In genomic region chr2:150538582-150539236, GRCh38 we compare ENCODE assay signal across 18 cellular contexts. TPM values are rescaled to one million over a fixed set of nuclear protein-coding genes. Genes with fewer than 3 reads are reported as not detected.
DNase-seq lines count a peak whose midpoint lies in the region; ATAC-seq and TF ChIP-seq lines count a peak whose summit lies in the region.
"Had no signal": no experiment of that assay in that cellular context is flagged by ENCODE, and none has a peak within 500 bp of the region (broad histone marks: within the 10 kb centered on the region; RNA-seq: fewer than 3 reads in every experiment).

No MANE protein-coding gene starts in this region.

- no peak for TF ChIP-seq RAD21 in SK-N-SH (IDR thresholded peaks at IDR 0.05; ENCODE audit: low read length)

- H3K27ac ChIP-seq in SK-N-SH (ENCODE audit: low read depth in 2 of 2, low read length in 1 of 2) (peak overlapping the region in 1 of 2 experiments; percentile 8; a peak in 1 of 4 replicates), spleen (no peak overlapping the region)
- H3K27ac ChIP-seq: BLaER1 treated with 17β-estradiol and CSF1 and Interleukin-3, amounts not matched to agents 10 nM and 100 nM; heart right ventricle; neural progenitor cell; VCaP had no signal

- H3K36me3 ChIP-seq in adipocyte (ENCODE audit: control insufficient read depth, insufficient read depth, low read length, severe bottlenecking) (no peaks in the 10 kb centered on the region), skeletal muscle satellite cell (ENCODE audit: insufficient read depth, low read length) (no peaks in the 10 kb centered on the region), SK-N-SH (replicated peaks in 1 of 2; ENCODE audit: control insufficient read depth in 1 of 2, insufficient read depth in 2 of 2, low read length in 1 of 2) (no peaks in the 10 kb centered on the region), spleen (no peaks in the 10 kb centered on the region)
- H3K36me3 ChIP-seq: BLaER1 treated with 17β-estradiol and CSF1 and Interleukin-3, amounts not matched to agents 10 nM and 100 nM; HAP-1; heart right ventricle; neural progenitor cell had no signal

- intact Hi-C loops in spleen (cut with DNase I; ENCODE audit: low total_unique reads), result no loop called here

- no peak for TF ChIP-seq EP300 in SK-N-SH (IDR thresholded peaks at IDR 0.05; ENCODE audit: borderline replicate concordance in 1 of 2, low read depth in 1 of 2, low read length in 1 of 2)

- H3K9ac ChIP-seq in adipocyte (ENCODE audit: low read length) (peak overlapping the region; percentile 53), skeletal muscle satellite cell (ENCODE audit: low read depth, low read length) (peak overlapping the region; percentile 23), SK-N-SH (no peak overlapping the region)
- H3K9ac ChIP-seq: BLaER1 treated with 17β-estradiol and CSF1 and Interleukin-3, amounts not matched to agents 10 nM and 100 nM; neural progenitor cell had no signal

- H3K4me3 ChIP-seq in adipocyte (ENCODE audit: low read length) (peak overlapping the region; percentile 64), skeletal muscle satellite cell (ENCODE audit: low read length) (no peak overlapping the region), SK-N-SH (ENCODE audit: low read depth in 2 of 2, low read length in 1 of 2) (no peak overlapping the region), spleen (no peak overlapping the region)
- H3K4me3 ChIP-seq: BLaER1 treated with 17β-estradiol and CSF1 and Interleukin-3, amounts not matched to agents 10 nM and 100 nM; HAP-1; heart right ventricle; neural progenitor cell had no signal

- CTCF ChIA-PET in SK-N-SH (lab: Yijun Ruan, JAX), result no interaction called here

- H3K9me3 ChIP-seq in adipocyte (ENCODE audit: control insufficient read depth, low read length) (no peaks in the 10 kb centered on the region), skeletal muscle satellite cell (replicated peaks; ENCODE audit: low read length) (no peaks in the 10 kb centered on the region), SK-N-SH (no peaks in the 10 kb centered on the region), spleen (peaks cover 0 to 5% (median 0%) of the 10 kb centered on the region in 8 donors)
- H3K9me3 ChIP-seq: HAP-1 had no signal

- POLR2A ChIA-PET in SK-N-SH (lab: Yijun Ruan, JAX), result no interaction called here

- H2AFZ ChIP-seq in SK-N-SH (ENCODE audit: low read depth), result no peak overlapping the region
- H2AFZ ChIP-seq: neural progenitor cell had no signal

- H3K9me2 ChIP-seq in SK-N-SH, result no peaks in the 10 kb centered on the region

- TF ChIP-seq CTCF in SK-N-SH (IDR thresholded peaks at IDR 0.05), result no peak
- no peak for TF ChIP-seq CTCF in spleen (IDR thresholded peaks at IDR 0.05 in 8 of 11, conservative IDR thresholded peaks at IDR 0.05 in 3 of 11)

- H4K20me1 ChIP-seq in SK-N-SH (ENCODE audit: insufficient read depth), result no peaks in the 10 kb centered on the region
- H4K20me1 ChIP-seq: BLaER1 treated with 17β-estradiol and CSF1 and Interleukin-3, amounts not matched to agents 10 nM and 100 nM had no signal

- ATAC-seq in SK-N-SH treated with all-trans-retinoic acid at 6 μM for 48 hours, result no peak
- ATAC-seq: activated naive CD8-positive, alpha-beta T cell treated with anti-CD3 and anti-CD28 coated beads, Interleukin-2, amount 50 U/mL, for 24 hours; heart right ventricle had no signal

- DNase-seq in GM04503 (ENCODE audit: low read depth) (peak; percentile 78), adipocyte (ENCODE audit: low read depth) (peak; percentile 75), fibroblast of the conjunctiva (ENCODE audit: low read depth) (peak; percentile 43), SK-N-SH (no peak), spleen (no peak)
- DNase-seq: activated naive CD8-positive, alpha-beta T cell treated with anti-CD3 and anti-CD28 coated beads, Interleukin-2, amount 50 U/mL, for 24 hours; heart right ventricle; islet precursor cell; mesendoderm; retina; stimulated activated CD4-positive, alpha-beta T cell treated with anti-CD3 and anti-CD28 coated beads, Interleukin-2, amount 100 ng/mL, for 24 hours had no signal

- WGBS in SK-N-SH (ENCODE audit: low lambda C conversion rate), result 91% methylated on average over 7 of the region's 7 CpGs
- 78 to 90% (median 86%) methylated on average over 7 of the region's 7 CpGs for WGBS in spleen, 5 donors

- H3K4me2 ChIP-seq in skeletal muscle satellite cell (ENCODE audit: low read length), result peak overlapping the region; percentile 24
- H3K4me2 ChIP-seq in SK-N-SH, result no peak overlapping the region
- H3K4me2 ChIP-seq: BLaER1 treated with 17β-estradiol and CSF1 and Interleukin-3, amounts not matched to agents 10 nM and 100 nM; neural progenitor cell had no signal

- H3K4me1 ChIP-seq in adipocyte (ENCODE audit: control insufficient read depth, insufficient read depth, low read length), result peaks cover 17% of the 10 kb centered on the region
- H3K4me1 ChIP-seq in skeletal muscle satellite cell (ENCODE audit: control insufficient read depth, insufficient read depth, low read length), result peaks cover 18% of the 10 kb centered on the region
- H3K4me1 ChIP-seq in SK-N-SH (ENCODE audit: control insufficient read depth in 1 of 2, insufficient read depth in 2 of 2, low read depth in 1 of 2, low read length in 1 of 2), result 0 out of 4 replicates have a peak, but pooled peaks cover 0 to under 1% of the 10 kb centered on the region in 2 experiments
- no peaks in the 10 kb centered on the region for H3K4me1 ChIP-seq in spleen
- H3K4me1 ChIP-seq: BLaER1 treated with 17β-estradiol and CSF1 and Interleukin-3, amounts not matched to agents 10 nM and 100 nM; HAP-1; heart right ventricle; neural progenitor cell had no signal

- H3K79me2 ChIP-seq in SK-N-SH (ENCODE audit: insufficient read depth), result no peaks in the 10 kb centered on the region

- no peak for TF ChIP-seq POLR2A in spleen (IDR thresholded peaks at IDR 0.05)

- no peaks in the 10 kb centered on the region for H3K27me3 ChIP-seq in adipocyte (replicated peaks; ENCODE audit: control insufficient read depth, insufficient read depth, low read length)
- H3K27me3 ChIP-seq in skeletal muscle satellite cell (ENCODE audit: control insufficient read depth, insufficient read depth, low read length), result no peaks in the 10 kb centered on the region
- no peaks in the 10 kb centered on the region for H3K27me3 ChIP-seq in SK-N-SH (ENCODE audit: insufficient read depth)
- H3K27me3 ChIP-seq in spleen (replicated peaks in 1 of 7), result no peaks in the 10 kb centered on the region
- H3K27me3 ChIP-seq: BLaER1 treated with 17β-estradiol and CSF1 and Interleukin-3, amounts not matched to agents 10 nM and 100 nM; heart right ventricle; neural progenitor cell had no signal

- peaks cover under 1% of the 10 kb centered on the region for H3F3A ChIP-seq in SK-N-SH (replicated peaks; ENCODE audit: insufficient read depth)

TF ChIP-seq in SK-N-SH, 30 proteins besides CTCF, POLR2A, EP300 and RAD21 (continues in another document):
- no peak for TF ChIP-seq MEF2A (IDR thresholded peaks at IDR 0.05; ENCODE audit: borderline replicate concordance, low read depth)
- no peak for TF ChIP-seq YY1 (IDR thresholded peaks at IDR 0.05; ENCODE audit: low read depth)
- TF ChIP-seq RFX5 (IDR thresholded peaks at IDR 0.05; ENCODE audit: low read length), result no peak
- no peak for TF ChIP-seq RXRA (IDR thresholded peaks at IDR 0.05; ENCODE audit: borderline replicate concordance, low read depth)
- no peak for TF ChIP-seq USF2 (IDR thresholded peaks at IDR 0.05; ENCODE audit: borderline replicate concordance, low read depth, low read length)

TF ChIP-seq in SK-N-SH treated with all-trans-retinoic acid at 6 μM for 48 hours, 23 proteins besides CTCF, POLR2A, EP300 and RAD21 (continues in another document):
- TF ChIP-seq TOX (CRISPR knock-in tag; IDR thresholded peaks at IDR 0.05; ENCODE audit: borderline replicate concordance), result no peak
- no peak for TF ChIP-seq ZNF70 (CRISPR knock-in tag; IDR thresholded peaks at IDR 0.05)
- no peak for TF ChIP-seq ZNF8 (CRISPR knock-in tag; IDR thresholded peaks at IDR 0.05)
- TF ChIP-seq ZFP3 (CRISPR knock-in tag; IDR thresholded peaks at IDR 0.05), result no peak
- no peak for TF ChIP-seq ZC3H10 (CRISPR knock-in tag; IDR thresholded peaks at IDR 0.05)
- no peak for TF ChIP-seq ESRRG (CRISPR knock-in tag; IDR thresholded peaks at IDR 0.05)
- no peak for TF ChIP-seq CSRNP3 (CRISPR knock-in tag; IDR thresholded peaks at IDR 0.05)
- no peak for TF ChIP-seq RARB (CRISPR knock-in tag; IDR thresholded peaks at IDR 0.05)
- no peak for TF ChIP-seq POU6F1 (CRISPR knock-in tag; IDR thresholded peaks at IDR 0.05; ENCODE audit: borderline replicate concordance, low read depth)
- TF ChIP-seq SNAI2 (CRISPR knock-in tag; IDR thresholded peaks at IDR 0.05), result no peak
- no peak for TF ChIP-seq CSDC2 (CRISPR knock-in tag; IDR thresholded peaks at IDR 0.05)
- no peak for TF ChIP-seq GLIS3 (CRISPR knock-in tag; IDR thresholded peaks at IDR 0.05)

RNA-seq across cellular contexts. Expression of gene RND3, which starts 51.2 kb away (rescaled TPM):
- total RNA-seq in skeletal muscle satellite cell (2012; rRNA removed), result 148 and 312 TPM in 2 replicates
- 49.7 and 56.7 TPM in 2 replicates for polyA plus RNA-seq in SK-N-SH (2012; rRNA removed)
- polyA plus RNA-seq in SK-N-SH (2012; cell fraction: cytosol; rRNA removed), result 39.1 and 50.9 TPM in 2 replicates
- 55.8 and 82.5 TPM in 2 replicates for polyA plus RNA-seq in SK-N-SH (2012; cell fraction: nucleus; rRNA removed)
- 10 to 100 TPM; 54.1 to 97.0 (median 62.2) TPM for total RNA-seq in spleen
- polyA plus RNA-seq in spleen, result 10 to 100 TPM; 10.3 to 17.1 (median 10.6) TPM
- total RNA-seq: T-helper 1 cell treated with Interleukin-12 subunit alpha and Interleukin-12 subunit beta and Interleukin-4 antibody, amounts not matched to agents 30 ng/mL and 1 ng/mL, for 36 hours had no signal

Comparison
In these comparisons a context has a peak if more than half of its experiments do, and no peak if none do; other contexts are left out.
1. DNase-seq: peak in GM04503 (single experiment), adipocyte (single experiment) and fibroblast of the conjunctiva (single experiment); none in SK-N-SH (single experiment) and spleen (single experiment).